ENCODE assay signal across 15 cellular contexts in genomic region chr9:95078934-95079333, GRCh38.
DNase-seq lines count a peak whose midpoint lies in the region; ATAC-seq and TF ChIP-seq lines count a peak whose summit lies in the region.
"Had no signal": no experiment of that assay in that cellular context is flagged by ENCODE, and none has a peak within 500 bp of the region (broad histone marks: within the 10 kb centered on the region; RNA-seq: fewer than 3 reads in every experiment).

No MANE protein-coding gene starts in this region.

- H3K27me3 ChIP-seq in heart left ventricle (no peaks in the 10 kb centered on the region), neuronal stem cell (ENCODE audit: control insufficient read depth in 3 of 3, insufficient read depth in 3 of 3, low read depth in 1 of 3, low read length in 3 of 3) (no peaks in the 10 kb centered on the region), aorta (ENCODE audit: control insufficient read depth in 1 of 2, insufficient read depth in 2 of 2, low read length in 1 of 2) (no peaks in the 10 kb centered on the region)

- H3K79me1 ChIP-seq in neuronal stem cell (ENCODE audit: low read depth, low read length), result peaks cover 3% of the 10 kb centered on the region

- no peak overlapping the region for H3K14ac ChIP-seq in neuronal stem cell (ENCODE audit: low read length)

- H3K23ac ChIP-seq in neuronal stem cell (ENCODE audit: low read depth, low read length, poor library complexity), result no peak overlapping the region

- H2BK12ac ChIP-seq in neuronal stem cell (ENCODE audit: low read length), result no peak overlapping the region

- H3K36me3 ChIP-seq in heart left ventricle (peaks cover 0 to 77% (median 34%) of the 10 kb centered on the region in 9 donors), neuronal stem cell (replicated peaks in 1 of 2; ENCODE audit: control insufficient read depth in 2 of 2, insufficient read depth in 2 of 2, low read length in 2 of 2) (peaks cover 8 to 40% of the 10 kb centered on the region in 2 donors), aorta (ENCODE audit: control insufficient read depth in 1 of 2, insufficient read depth in 2 of 2, low read length in 1 of 2) (peaks cover 0 to 7% of the 10 kb centered on the region in 2 donors)

- TF ChIP-seq CTCF in heart left ventricle (IDR thresholded peaks at IDR 0.05), result peak in 1 of 12 donors; percentile 11

- H3K4me3 ChIP-seq in heart left ventricle (no peak overlapping the region), neuronal stem cell (ENCODE audit: low read length in 2 of 2) (no peak overlapping the region), aorta (ENCODE audit: low read length in 2 of 2) (no peak overlapping the region)

- H3K18ac ChIP-seq in neuronal stem cell (ENCODE audit: low read length), result no peak overlapping the region

- no peak overlapping the region for H3K4ac ChIP-seq in neuronal stem cell (ENCODE audit: low read length)

- H3K36me3 Mint-ChIP-seq in activated CD8-positive, alpha-beta memory T cell treated with anti-CD3 and anti-CD28 coated beads, Interleukin-2, amount 10 ng/mL, durations not matched to agents 7 days and 5 days, result no peaks in the 10 kb centered on the region

- no peaks in the 10 kb centered on the region for H3K27me3 Mint-ChIP-seq in activated CD8-positive, alpha-beta memory T cell treated with anti-CD3 and anti-CD28 coated beads, Interleukin-2, amount 10 ng/mL, durations not matched to agents 7 days and 5 days

- H2BK5ac ChIP-seq in neuronal stem cell (ENCODE audit: low read length), result no peak overlapping the region

- WGBS in heart left ventricle, 4 donors, result 41 to 52% (median 43%) methylated on average over 6 of the region's 6 CpGs
- WGBS in neuronal stem cell (ENCODE audit: extremely low coverage in 2 of 2, insufficient read length in 2 of 2, insufficient replicate concordance in 1 of 2), 2 donors, result no CpG with 5 or more reads among the region's 6 CpGs
- WGBS in aorta, 2 donors, result 4% methylated on average over 6 of the region's 6 CpGs

- intact Hi-C loops in heart left ventricle (cut with DNase I), result loop anchor here in 2 of 10 donors (5.0 kb wide), 1 partner anchor 72 kb away; no protein-coding TSS in a partner anchor
- intact Hi-C loops in aorta (cut with DNase I), result no loop called here

- peak overlapping the region in 11 of 12 donors; percentile 51 to 81 (median 70) for H3K27ac ChIP-seq in heart left ventricle
- no peak overlapping the region for H3K27ac ChIP-seq in neuronal stem cell (replicated peaks; ENCODE audit: low read length)
- peak overlapping the region; percentile 89 for H3K27ac ChIP-seq in aorta (ENCODE audit: low read depth in 1 of 2, low read length in 2 of 2)

- peaks cover 31 to 100% (median 76%) of the 10 kb centered on the region in 12 donors for H3K4me1 ChIP-seq in heart left ventricle
- H3K4me1 ChIP-seq in neuronal stem cell (ENCODE audit: control insufficient read depth in 2 of 2, insufficient read depth in 1 of 2, low read depth in 1 of 2, low read length in 2 of 2), result peaks cover 14 to 34% of the 10 kb centered on the region in 2 donors
- H3K4me1 ChIP-seq in aorta (ENCODE audit: control insufficient read depth in 1 of 2, insufficient read depth in 2 of 2, low read length in 2 of 2), result peaks cover 2 to 6% of the 10 kb centered on the region in 2 donors

- CTCF ChIA-PET in activated CD8-positive, alpha-beta memory T cell treated with anti-CD3 and anti-CD28 coated beads, Interleukin-2, amount 10 ng/mL, durations not matched to agents 7 days and 5 days (lab: Charles Lee), result no interaction called here

- no peak for TF ChIP-seq POLR2A in heart left ventricle (IDR thresholded peaks at IDR 0.05)

- no peak overlapping the region for H3K4me2 ChIP-seq in neuronal stem cell (ENCODE audit: insufficient read depth, low read length, poor library complexity, severe bottlenecking)

- H4K8ac ChIP-seq in neuronal stem cell (ENCODE audit: low read depth, low read length), result no peak overlapping the region

- H3K9ac ChIP-seq in neuronal stem cell (ENCODE audit: low read depth, low read length, poor library complexity), result no peak overlapping the region

- peak overlapping the region; percentile 56 for H2AK5ac ChIP-seq in neuronal stem cell (ENCODE audit: low read depth, low read length)

- H2BK15ac ChIP-seq in neuronal stem cell (ENCODE audit: low read length), result no peak overlapping the region

- H3K4me1 Mint-ChIP-seq in activated CD8-positive, alpha-beta memory T cell treated with anti-CD3 and anti-CD28 coated beads, Interleukin-2, amount 10 ng/mL, durations not matched to agents 7 days and 5 days, result no peaks in the 10 kb centered on the region

- no peak overlapping the region for H2BK120ac ChIP-seq in neuronal stem cell (ENCODE audit: low read depth, low read length)

- no peak overlapping the region for H4K91ac ChIP-seq in neuronal stem cell (ENCODE audit: low read depth, low read length, poor library complexity)

- no peak overlapping the region for H3K4me3 Mint-ChIP-seq in activated CD8-positive, alpha-beta memory T cell treated with anti-CD3 and anti-CD28 coated beads, Interleukin-2, amount 10 ng/mL, durations not matched to agents 7 days and 5 days
- H3K4me3 Mint-ChIP-seq: nephron progenitor cell had no signal

- no peak overlapping the region for H2AFZ ChIP-seq in neuronal stem cell (ENCODE audit: low read length)

- H3K27ac Mint-ChIP-seq in activated CD8-positive, alpha-beta memory T cell treated with anti-CD3 and anti-CD28 coated beads, Interleukin-2, amount 10 ng/mL, durations not matched to agents 7 days and 5 days, result no peak overlapping the region
- H3K27ac Mint-ChIP-seq: nephron progenitor cell had no signal

- DNase-seq in activated CD8-positive, alpha-beta memory T cell treated with anti-CD3 and anti-CD28 coated beads, Interleukin-2, amount 50 U/mL, for 48 hours, result peak; percentile 28
- no peak for DNase-seq in activated CD8-positive, alpha-beta memory T cell treated with anti-CD3 and anti-CD28 coated beads, Interleukin-2, amount 10 ng/mL, durations not matched to agents 7 days and 5 days
- DNase-seq in heart left ventricle (no peak), neuronal stem cell (ENCODE audit: low spot score) (no peak), aorta (peak; percentile 48 to 59)
- no peak for DNase-seq in stimulated activated naive CD4-positive, alpha-beta T cell (lab: John Stamatoyannopoulos, UW)
- DNase-seq: activated CD4-positive, alpha-beta T cell treated with anti-CD3 and anti-CD28 coated beads for 1 hour; EL; hippocampal formation; NCI-H2081 treated with DMSO at 0.1 percent for 48 hours; nephron progenitor cell; SHP77; stimulated activated CD4-positive, alpha-beta T cell treated with anti-CD3 and anti-CD28 coated beads, Interleukin-4, amount 100 ng/mL, for 4 hours had no signal

- no peak for ATAC-seq in activated CD8-positive, alpha-beta memory T cell treated with anti-CD3 and anti-CD28 coated beads, Interleukin-2, amount 10 ng/mL, durations not matched to agents 7 days and 5 days
- ATAC-seq in heart left ventricle (peak; percentile 44 to 56 (median 54)), aorta (ENCODE audit: low FRiP score) (peak; percentile 48), GM21447 (IDR thresholded peaks at IDR 0.05; ENCODE audit: unreplicated experiment) (no peak), HG03520 (IDR thresholded peaks at IDR 0.05; ENCODE audit: unreplicated experiment) (no peak)

- H3K9me3 Mint-ChIP-seq in activated CD8-positive, alpha-beta memory T cell treated with anti-CD3 and anti-CD28 coated beads, Interleukin-2, amount 10 ng/mL, durations not matched to agents 7 days and 5 days (ENCODE audit: low read depth), result no peaks in the 10 kb centered on the region
- H3K9me3 Mint-ChIP-seq: nephron progenitor cell had no signal

- H3K9me3 ChIP-seq in heart left ventricle (no peaks in the 10 kb centered on the region), neuronal stem cell (replicated peaks in 1 of 2; ENCODE audit: control insufficient read depth in 2 of 2, insufficient read depth in 1 of 2, low read depth in 1 of 2, low read length in 2 of 2) (peaks cover 0 to 5% of the 10 kb centered on the region in 2 donors), aorta (ENCODE audit: control insufficient read depth, low read length) (no peaks in the 10 kb centered on the region)

Comparison
In these comparisons a context has a peak if more than half of its experiments do, and no peak if none do; other contexts are left out.
1. DNase-seq: peak in activated CD8-positive, alpha-beta memory T cell treated with anti-CD3 and anti-CD28 coated beads, Interleukin-2, amount 50 U/mL, for 48 hours (single experiment) and aorta (2 of 2); none in activated CD8-positive, alpha-beta memory T cell treated with anti-CD3 and anti-CD28 coated beads, Interleukin-2, amount 10 ng/mL, durations not matched to agents 7 days and 5 days (single experiment), heart left ventricle (0 of 5), neuronal stem cell (single experiment) and stimulated activated naive CD4-positive, alpha-beta T cell (0 of 6).
2. ATAC-seq: peak in heart left ventricle (4 of 4) and aorta (single experiment); none in activated CD8-positive, alpha-beta memory T cell treated with anti-CD3 and anti-CD28 coated beads, Interleukin-2, amount 10 ng/mL, durations not matched to agents 7 days and 5 days (single experiment), GM21447 (single experiment) and HG03520 (single experiment).